In genomic region chr6:37155394-37156312, GRCh38 we compare ENCODE assay signal across 8 cellular contexts. TPM values are rescaled to one million over a fixed set of nuclear protein-coding genes. Genes with fewer than 3 reads are reported as not detected.
DNase-seq lines count a peak whose midpoint lies in the region; ATAC-seq and TF ChIP-seq lines count a peak whose summit lies in the region.

No MANE protein-coding gene starts in this region.

- H3K79me2 ChIP-seq in GM23338 (replicated peaks; ENCODE audit: insufficient read depth) (no peaks in the 10 kb centered on the region), OCI-LY3 (ENCODE audit: low read length) (0 out of 2 replicates have a peak, but pooled peaks cover 3% of the 10 kb centered on the region), hepatocyte (no peaks in the 10 kb centered on the region), osteoblast (ENCODE audit: insufficient read depth, low read length) (no peaks in the 10 kb centered on the region)

- no peaks in the 10 kb centered on the region for H3K36me3 ChIP-seq in GM23338 (ENCODE audit: insufficient read depth)
- no peaks in the 10 kb centered on the region for H3K36me3 ChIP-seq in OCI-LY3 (replicated peaks; ENCODE audit: low read depth, low read length)
- H3K36me3 ChIP-seq in hepatocyte (replicated peaks; ENCODE audit: insufficient read depth, low read depth) = no peaks in the 10 kb centered on the region
- no peaks in the 10 kb centered on the region for H3K36me3 ChIP-seq in osteoblast (ENCODE audit: insufficient read depth, low read length)
- no peaks in the 10 kb centered on the region for H3K36me3 ChIP-seq in upper lobe of left lung

- H4K20me1 ChIP-seq in GM23338 (replicated peaks; ENCODE audit: insufficient read depth) = no peaks in the 10 kb centered on the region
- no peaks in the 10 kb centered on the region for H4K20me1 ChIP-seq in OCI-LY3 (ENCODE audit: insufficient read depth, low read length)
- no peaks in the 10 kb centered on the region for H4K20me1 ChIP-seq in hepatocyte (ENCODE audit: insufficient read depth, poor library complexity, severe bottlenecking)
- H4K20me1 ChIP-seq in osteoblast (ENCODE audit: insufficient read depth, low read length) = no peaks in the 10 kb centered on the region

- ATAC-seq in GM18502 (IDR thresholded peaks at IDR 0.05; ENCODE audit: poor library complexity, unreplicated experiment) = peak; percentile 89
- ATAC-seq in GM23338 = peak; percentile 39; the same call in 1 of the 3 replicates
- ATAC-seq in upper lobe of left lung (ENCODE audit: low FRiP score in 2 of 2) = no peak

- no peak for DNase-seq in GM23338 (ENCODE audit: low spot score)
- DNase-seq in hepatocyte (ENCODE audit: low spot score) = peak; percentile 26
- DNase-seq in osteoblast (ENCODE audit: insufficient read length, low spot score, missing footprints) = no peak
- DNase-seq in NCI-H1092 treated with DMSO at 0.1 percent for 48 hours (lab: John Stamatoyannopoulos, UW) = no peak
- DNase-seq in Ammon's horn (ENCODE audit: low spot score) = no peak
- DNase-seq in upper lobe of left lung = no peak

- H3K27me3 ChIP-seq in GM23338 (ENCODE audit: insufficient read depth) (no peaks in the 10 kb centered on the region), OCI-LY3 (ENCODE audit: low read depth, low read length) (no peaks in the 10 kb centered on the region), hepatocyte (no peaks in the 10 kb centered on the region), osteoblast (ENCODE audit: insufficient read depth, low read length) (no peaks in the 10 kb centered on the region), upper lobe of left lung (no peaks in the 10 kb centered on the region)

- H3K9me3 ChIP-seq in OCI-LY3 (ENCODE audit: insufficient read depth, low read length) (peaks cover 4% of the 10 kb centered on the region; the same call in 1 of the 2 replicates), hepatocyte (ENCODE audit: low read depth) (no peaks in the 10 kb centered on the region), osteoblast (ENCODE audit: low read depth, low read length) (no peaks in the 10 kb centered on the region), upper lobe of left lung (no peaks in the 10 kb centered on the region)

- no peak overlapping the region for H3K4me3 ChIP-seq in GM23338
- H3K4me3 ChIP-seq in OCI-LY3 (ENCODE audit: low read length) = peak overlapping the region; percentile 30
- H3K4me3 ChIP-seq in hepatocyte = no peak overlapping the region
- H3K4me3 ChIP-seq in osteoblast (ENCODE audit: insufficient read depth, low read length) = no peak overlapping the region
- H3K4me3 ChIP-seq in upper lobe of left lung = no peak overlapping the region

- H3K27me3 Mint-ChIP-seq in GM23338 (ENCODE audit: insufficient read depth, low read depth, poor library complexity) = peaks cover 4% of the 10 kb centered on the region

- H3F3A ChIP-seq in GM23338 (replicated peaks; ENCODE audit: low read depth) = no peaks in the 10 kb centered on the region

- no peak overlapping the region for H3K27ac ChIP-seq in GM23338 (ENCODE audit: low read depth)
- peak overlapping the region; percentile 94 for H3K27ac ChIP-seq in OCI-LY3 (ENCODE audit: low read length)
- H3K27ac ChIP-seq in hepatocyte = peak overlapping the region; percentile 72
- H3K27ac ChIP-seq in osteoblast (ENCODE audit: low read depth, low read length) = no peak overlapping the region
- no peak overlapping the region for H3K27ac ChIP-seq in upper lobe of left lung

- H2AFZ ChIP-seq in GM23338 (peak overlapping the region; percentile 76), OCI-LY3 (ENCODE audit: low read depth, low read length) (no peak overlapping the region), hepatocyte (no peak overlapping the region), osteoblast (ENCODE audit: low read length) (no peak overlapping the region)

- TF ChIP-seq EP300 in upper lobe of left lung (IDR thresholded peaks at IDR 0.05) = no peak

- 72% methylated on average over 11 of the region's 11 CpGs for WGBS in hepatocyte (ENCODE audit: low lambda C conversion rate, missing lambda C conversion rate)
- WGBS in upper lobe of left lung, 2 donors = 68 to 77% methylated on average over 10 to 11 of the region's 11 CpGs

- H3K9me2 ChIP-seq in GM23338 (ENCODE audit: insufficient read depth) = no peaks in the 10 kb centered on the region
- no peaks in the 10 kb centered on the region for H3K9me2 ChIP-seq in hepatocyte (replicated peaks; ENCODE audit: insufficient read depth)

- H3K4me3 Mint-ChIP-seq in GM23338 = no peak overlapping the region

- no peak overlapping the region for H3K27ac Mint-ChIP-seq in GM23338

- H3K9ac ChIP-seq in OCI-LY3 (ENCODE audit: low read length) = peak overlapping the region; percentile 81

- peaks cover 7% of the 10 kb centered on the region; the same call in 2 of the 3 replicates for H3K4me1 Mint-ChIP-seq in GM23338

- no peaks in the 10 kb centered on the region for H3K36me3 Mint-ChIP-seq in GM23338 (ENCODE audit: low read depth)

- TF ChIP-seq POLR2A in upper lobe of left lung (IDR thresholded peaks at IDR 0.05) = no peak

- TF ChIP-seq CTCF in GM23338 (conservative IDR thresholded peaks at IDR 0.05; ENCODE audit: low read depth in 2 of 2) (no peak), OCI-LY3 (IDR thresholded peaks at IDR 0.05; ENCODE audit: low read depth, low read length) (no peak), hepatocyte (IDR thresholded peaks at IDR 0.05; ENCODE audit: poor library complexity) (no peak), osteoblast (IDR thresholded peaks at IDR 0.05; ENCODE audit: extremely low read depth, low read depth, low read length) (no peak), upper lobe of left lung (IDR thresholded peaks at IDR 0.05) (no peak)

- H3K4me1 ChIP-seq in GM23338 (ENCODE audit: insufficient read depth) = peaks cover 6% of the 10 kb centered on the region
- peaks cover 78% of the 10 kb centered on the region for H3K4me1 ChIP-seq in OCI-LY3 (ENCODE audit: low read length)
- H3K4me1 ChIP-seq in hepatocyte (ENCODE audit: insufficient read depth) = peaks cover 8% of the 10 kb centered on the region
- H3K4me1 ChIP-seq in osteoblast (ENCODE audit: insufficient read depth, low read length) = peaks cover 4% of the 10 kb centered on the region
- no peaks in the 10 kb centered on the region for H3K4me1 ChIP-seq in upper lobe of left lung

- no peak overlapping the region for H3K4me2 ChIP-seq in GM23338
- peak overlapping the region; percentile 67 for H3K4me2 ChIP-seq in OCI-LY3 (ENCODE audit: low read length)
- peak overlapping the region; percentile 10 for H3K4me2 ChIP-seq in hepatocyte
- no peak overlapping the region for H3K4me2 ChIP-seq in osteoblast (ENCODE audit: insufficient read depth, low read length)

- H3K9me3 Mint-ChIP-seq in GM23338 = no peaks in the 10 kb centered on the region

TF ChIP-seq in GM23338, 12 proteins besides CTCF, POLR2A, EP300 and RAD21 (continues in another document):
- TF ChIP-seq ETS1 (IDR thresholded peaks at IDR 0.05) (no peak), STAT1 (IDR thresholded peaks at IDR 0.05; ENCODE audit: unreplicated experiment) (no peak), ZNF114 (CRISPR knock-in tag; IDR thresholded peaks at IDR 0.05) (no peak), ZNF331 (CRISPR knock-in tag; IDR thresholded peaks at IDR 0.05; ENCODE audit: low read depth) (no peak), EZH2phosphoT487 (IDR thresholded peaks at IDR 0.05; ENCODE audit: unreplicated experiment) (no peak), NANOG (IDR thresholded peaks at IDR 0.05; ENCODE audit: borderline replicate concordance) (no peak), POLR2AphosphoS5 (IDR thresholded peaks at IDR 0.05; ENCODE audit: low read depth) (no peak), JUNB (IDR thresholded peaks at IDR 0.05; ENCODE audit: unreplicated experiment) (no peak), REST (IDR thresholded peaks at IDR 0.05; ENCODE audit: unreplicated experiment) (no peak), CREB1 (CRISPR knock-in tag; IDR thresholded peaks at IDR 0.05; ENCODE audit: low read depth) (no peak)

RNA-seq across cellular contexts. Expression of gene PIM1, which starts 14.3 kb away (rescaled TPM):
- total RNA-seq in GM23338 (2014; rRNA removed; shearing (Covaris generic)) = 64.0 and 74.2 TPM in 2 replicates
- polyA plus RNA-seq in GM23338 (2016; fragmentation: Nextera tagmentation; extraction: Ambion mirVana) (43.7 and 46.0 TPM in 2 replicates), hepatocyte (96.6 and 99.1 TPM in 2 replicates)
- total RNA-seq in hepatocyte (71.3 and 81.0 TPM in 2 replicates), osteoblast (14.8 and 16.2 TPM in 2 replicates), upper lobe of left lung (10 to 100 TPM; 26.9 to 80.9 (median 36.0) TPM)

Comparison
In these comparisons a context has a peak if more than half of its experiments do, and no peak if none do; other contexts are left out.
1. ATAC-seq: peak in GM18502 (single experiment) and GM23338 (single experiment); none in upper lobe of left lung (0 of 2).
2. H3K27ac ChIP-seq: peak in OCI-LY3 (single experiment) and hepatocyte (single experiment); none in GM23338 (single experiment), osteoblast (single experiment) and upper lobe of left lung (0 of 4).
3. H3K4me2 ChIP-seq: peak in OCI-LY3 (single experiment) and hepatocyte (single experiment); none in GM23338 (single experiment) and osteoblast (single experiment).